ENCODE assay signal across 10 cellular contexts in the genomic region with DNA sequence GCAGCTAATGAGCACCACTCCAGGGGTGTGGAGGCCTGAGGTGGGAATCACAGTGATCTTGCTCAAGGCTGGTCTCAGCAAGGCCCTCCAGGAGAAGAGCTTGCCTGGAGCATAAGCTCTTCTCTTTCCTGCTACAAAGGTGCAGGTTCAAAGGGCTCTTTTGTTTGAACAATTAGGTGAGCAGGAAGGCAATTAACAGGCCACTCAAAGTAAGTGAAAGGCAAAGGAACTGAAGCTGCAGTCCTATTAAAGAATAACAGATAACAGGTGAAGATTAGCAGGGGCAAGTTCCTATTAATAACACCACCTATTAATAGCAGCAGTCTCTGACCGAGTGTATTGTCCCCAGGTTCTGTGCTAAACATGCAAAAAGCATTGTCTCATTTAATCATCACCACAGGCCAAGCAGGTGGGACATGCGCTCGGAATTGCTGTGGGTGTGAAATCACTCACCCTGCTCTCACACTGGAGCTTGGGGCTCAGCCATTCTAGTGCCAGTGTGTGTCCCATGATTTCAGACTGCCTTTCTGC.
A peak's percentile ranks its signal among the peaks of the same experiment; 100 is the strongest.
DNase-seq lines count a peak whose midpoint lies in the region; ATAC-seq and TF ChIP-seq lines count a peak whose summit lies in the region.
"Had no signal": no experiment of that assay in that cellular context is flagged by ENCODE, and none has a peak within 500 bp of the region (broad histone marks: within the 10 kb centered on the region; RNA-seq: fewer than 3 reads in every experiment).

No MANE protein-coding gene starts in this region.

- H3K36me3 Mint-ChIP-seq in activated CD4-positive, alpha-beta memory T cell treated with anti-CD3 and anti-CD28 coated beads, Interleukin-2, amount 10 ng/mL, durations not matched to agents 7 days and 5 days (ENCODE audit: low read depth): no peaks in the 10 kb centered on the region

- H3K36me3 ChIP-seq in smooth muscle cell (ENCODE audit: low read depth): no peaks in the 10 kb centered on the region

- POLR2A ChIA-PET in activated CD4-positive, alpha-beta memory T cell treated with anti-CD3 and anti-CD28 coated beads, Interleukin-2, amount 10 ng/mL, durations not matched to agents 7 days and 5 days (lab: Charles Lee): interaction anchor here (1.0 to 1.4 kb wide), 2 partner anchors 15 to 18 kb away, joined by 3 to 4 read pairs; no protein-coding TSS in a partner anchor

- TF ChIP-seq CTCF in smooth muscle cell (IDR thresholded peaks at IDR 0.05; ENCODE audit: borderline replicate concordance, insufficient read depth, poor library complexity, severe bottlenecking): no peak

- peak; percentile 69 for ATAC-seq in GM19455 (IDR thresholded peaks at IDR 0.05; ENCODE audit: unreplicated experiment)
- ATAC-seq in HG03095 (IDR thresholded peaks at IDR 0.05; ENCODE audit: unreplicated experiment): peak; percentile 65
- no peak for ATAC-seq in stimulated activated naive CD8-positive, alpha-beta T cell treated with anti-CD3 and anti-CD28 coated beads, Interleukin-15, amount 100 ng/mL, for 72 hours

- CTCF ChIA-PET in activated CD4-positive, alpha-beta memory T cell treated with anti-CD3 and anti-CD28 coated beads, Interleukin-2, amount 10 ng/mL, durations not matched to agents 7 days and 5 days (lab: Charles Lee): no interaction called here

- H2AFZ ChIP-seq in smooth muscle cell (ENCODE audit: low read depth): no peak overlapping the region

- no peaks in the 10 kb centered on the region for H3K9me3 ChIP-seq in smooth muscle cell (replicated peaks; ENCODE audit: low read depth)

- H3K4me1 Mint-ChIP-seq in activated CD4-positive, alpha-beta memory T cell treated with anti-CD3 and anti-CD28 coated beads, Interleukin-2, amount 10 ng/mL, durations not matched to agents 7 days and 5 days: no peaks in the 10 kb centered on the region
- H3K4me1 Mint-ChIP-seq in stimulated activated naive CD8-positive, alpha-beta T cell treated with anti-CD3 and anti-CD28 coated beads, Interleukin-15, amount 100 ng/mL, for 72 hours: peaks cover 6% of the 10 kb centered on the region

- H3K4me3 ChIP-seq in smooth muscle cell: no peak overlapping the region

- H3K9me3 Mint-ChIP-seq in activated CD4-positive, alpha-beta memory T cell treated with anti-CD3 and anti-CD28 coated beads, Interleukin-2, amount 10 ng/mL, durations not matched to agents 7 days and 5 days: no peaks in the 10 kb centered on the region
- no peaks in the 10 kb centered on the region for H3K9me3 Mint-ChIP-seq in stimulated activated naive CD8-positive, alpha-beta T cell treated with anti-CD3 and anti-CD28 coated beads, Interleukin-15, amount 100 ng/mL, for 72 hours
- H3K9me3 Mint-ChIP-seq: stimulated activated naive CD8-positive, alpha-beta T cell treated with anti-CD3 and anti-CD28 coated beads, Interleukin-15, Interleukin-2, amounts not matched to agents 100 ng/mL and 50 ng/mL, for 24 hours had no signal

- H4K20me1 ChIP-seq in smooth muscle cell (ENCODE audit: low read depth): no peaks in the 10 kb centered on the region

- no peak overlapping the region for H3K27ac Mint-ChIP-seq in activated CD4-positive, alpha-beta memory T cell treated with anti-CD3 and anti-CD28 coated beads, Interleukin-2, amount 10 ng/mL, durations not matched to agents 7 days and 5 days
- no peak overlapping the region for H3K27ac Mint-ChIP-seq in stimulated activated naive CD8-positive, alpha-beta T cell treated with anti-CD3 and anti-CD28 coated beads, Interleukin-15, amount 100 ng/mL, for 72 hours
- H3K27ac Mint-ChIP-seq: activated naive CD8-positive, alpha-beta T cell; stimulated activated naive CD8-positive, alpha-beta T cell treated with anti-CD3 and anti-CD28 coated beads, Interleukin-15, Interleukin-2, amounts not matched to agents 100 ng/mL and 50 ng/mL, for 24 hours had no signal

- WGBS in smooth muscle cell (ENCODE audit: low lambda C conversion rate): 68% methylated on average over 3 of the region's 3 CpGs

- peaks cover 5% of the 10 kb centered on the region for H3K27me3 Mint-ChIP-seq in activated CD4-positive, alpha-beta memory T cell treated with anti-CD3 and anti-CD28 coated beads, Interleukin-2, amount 10 ng/mL, durations not matched to agents 7 days and 5 days
- no peaks in the 10 kb centered on the region for H3K27me3 Mint-ChIP-seq in stimulated activated naive CD8-positive, alpha-beta T cell treated with anti-CD3 and anti-CD28 coated beads, Interleukin-15, amount 100 ng/mL, for 72 hours
- H3K27me3 Mint-ChIP-seq: activated naive CD8-positive, alpha-beta T cell; stimulated activated naive CD8-positive, alpha-beta T cell treated with anti-CD3 and anti-CD28 coated beads, Interleukin-15, Interleukin-2, amounts not matched to agents 100 ng/mL and 50 ng/mL, for 24 hours had no signal

- no peak overlapping the region for H3K4me3 Mint-ChIP-seq in activated CD4-positive, alpha-beta memory T cell treated with anti-CD3 and anti-CD28 coated beads, Interleukin-2, amount 10 ng/mL, durations not matched to agents 7 days and 5 days
- H3K4me3 Mint-ChIP-seq in stimulated activated naive CD8-positive, alpha-beta T cell treated with anti-CD3 and anti-CD28 coated beads, Interleukin-15, amount 100 ng/mL, for 72 hours: no peak overlapping the region
- H3K4me3 Mint-ChIP-seq: activated naive CD8-positive, alpha-beta T cell; stimulated activated naive CD8-positive, alpha-beta T cell treated with anti-CD3 and anti-CD28 coated beads, Interleukin-15, Interleukin-2, amounts not matched to agents 100 ng/mL and 50 ng/mL, for 24 hours had no signal

- peak overlapping the region; percentile 88 for H3K27ac ChIP-seq in smooth muscle cell (ENCODE audit: low read depth)

- DNase-seq in RPMI8226 (peak; percentile 37), smooth muscle cell (lab: John Stamatoyannopoulos, UW; ENCODE audit: unreplicated experiment) (no peak)
- DNase-seq in stimulated activated CD8-positive, alpha-beta memory T cell treated with anti-CD3 and anti-CD28 coated beads, Interleukin-4, amount 100 ng/mL, for 48 hours: no peak
- no peak for DNase-seq in activated CD4-positive, alpha-beta memory T cell treated with anti-CD3 and anti-CD28 coated beads, Interleukin-2, amount 10 ng/mL, durations not matched to agents 7 days and 5 days
- DNase-seq in stimulated activated naive CD8-positive, alpha-beta T cell treated with anti-CD3 and anti-CD28 coated beads, Interleukin-15, amount 100 ng/mL, for 72 hours: no peak
- DNase-seq: NCI-H1930 had no signal

- H3K27me3 ChIP-seq in smooth muscle cell (ENCODE audit: low read depth): no peaks in the 10 kb centered on the region

- peaks cover 7% of the 10 kb centered on the region for H3F3A ChIP-seq in smooth muscle cell (ENCODE audit: low read depth)

- H3K79me2 ChIP-seq in smooth muscle cell (ENCODE audit: low read depth): no peaks in the 10 kb centered on the region

- H3K4me1 ChIP-seq in smooth muscle cell (ENCODE audit: low read depth): peaks cover 20% of the 10 kb centered on the region

- H3K9ac ChIP-seq in smooth muscle cell (ENCODE audit: low read depth): peak overlapping the region; percentile 73

- no peak overlapping the region for H3K4me2 ChIP-seq in smooth muscle cell
